Comparison of ENCODE assay signal across 8 cellular contexts in the genomic region with DNA sequence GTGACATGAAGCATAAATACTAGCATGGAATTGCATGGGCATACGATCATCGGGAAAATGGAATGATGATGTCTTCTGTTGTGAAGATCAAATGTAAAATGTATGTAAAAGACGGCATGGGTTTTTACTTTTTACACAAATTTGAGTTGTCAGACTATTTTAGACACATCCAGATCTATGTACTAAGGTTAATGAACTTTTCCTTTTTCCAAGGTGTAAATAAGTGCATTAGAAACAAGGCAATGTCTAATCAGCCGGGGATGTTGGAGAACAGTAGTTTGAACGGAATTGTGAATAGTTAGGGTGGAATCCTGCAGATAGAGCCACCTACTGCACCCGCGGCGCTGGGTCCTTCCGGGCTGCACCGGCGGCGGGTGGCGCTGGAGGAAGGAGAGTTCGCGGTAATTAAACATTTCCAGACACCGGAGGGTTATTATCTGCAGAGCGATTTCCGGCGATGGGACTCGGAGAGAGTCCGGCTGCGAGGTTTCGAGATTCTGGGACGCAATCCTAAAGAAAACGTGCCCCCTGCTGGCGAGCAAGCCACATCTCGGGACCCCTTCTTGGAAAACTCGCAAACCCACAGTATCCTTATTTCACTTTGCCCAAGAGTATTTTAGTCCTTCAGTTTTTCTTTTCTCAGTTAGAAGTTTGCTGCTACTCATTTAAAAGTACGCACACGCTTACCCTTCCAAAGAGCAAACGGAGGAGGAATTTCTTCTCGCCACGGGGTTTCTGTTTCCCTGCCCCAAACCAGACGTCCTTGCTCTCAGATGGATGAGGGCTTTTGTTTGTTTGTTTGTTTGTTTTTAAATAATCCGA. TPM values are rescaled to one million over a fixed set of nuclear protein-coding genes. Genes with fewer than 3 reads are reported as not detected.
A peak's percentile ranks its signal among the peaks of the same experiment; 100 is the strongest.
DNase-seq lines count a peak whose midpoint lies in the region; ATAC-seq and TF ChIP-seq lines count a peak whose summit lies in the region.

No MANE protein-coding gene starts in this region.

- H3K9me3 ChIP-seq in mucosa of stomach (ENCODE audit: control insufficient read depth, low read length) (no peaks in the 10 kb centered on the region), testis (no peaks in the 10 kb centered on the region)

- WGBS in testis, 2 donors, result 0 to 1% methylated on average over 35 of the region's 35 CpGs

- DNase-seq in activated effector memory CD4-positive, alpha-beta T cell treated with anti-CD3 and anti-CD28 coated beads, Interleukin-2, amount 50 U/mL, for 16 hours, result peak; percentile 80
- no peak for DNase-seq in activated effector memory CD4-positive, alpha-beta T cell treated with Interleukin-2 at 50 U/mL for 16 hours
- DNase-seq in NCI-H2196 (lab: John Stamatoyannopoulos, UW; ENCODE audit: unreplicated experiment) (peak; percentile 93), testis (peak; percentile 90)
- peak; percentile 80 for DNase-seq in activated CD4-positive, alpha-beta T cell treated with anti-CD3 and anti-CD28 coated beads, Interleukin-2, amount 10 ng/mL, durations not matched to agents 24 days and 14 days

- H3K4me3 Mint-ChIP-seq in activated CD4-positive, alpha-beta T cell treated with anti-CD3 and anti-CD28 coated beads, Interleukin-2, amount 10 ng/mL, durations not matched to agents 24 days and 14 days, result peak overlapping the region; percentile 94

- intact Hi-C loops in activated CD4-positive, alpha-beta T cell treated with anti-CD3 and anti-CD28 coated beads, Interleukin-2, amount 10 ng/mL, durations not matched to agents 24 days and 14 days (cut with micrococcal nuclease), result loop anchor here (1.0 to 5.0 kb wide), 5 partner anchors 15 to 1084 kb away; a partner anchor contains a TSS
- intact Hi-C loops in testis (cut with DNase I; ENCODE audit: low total_unique reads), result loop anchor here (10.0 kb wide), 2 partner anchors 502 to 838 kb away; no protein-coding TSS in a partner anchor

- H3K4me3 ChIP-seq in mucosa of stomach (ENCODE audit: low read length), result peak overlapping the region; percentile 58
- peak overlapping the region; percentile 38 to 65 for H3K4me3 ChIP-seq in testis

- peaks cover 21% of the 10 kb centered on the region for H3K4me1 Mint-ChIP-seq in activated CD4-positive, alpha-beta T cell treated with anti-CD3 and anti-CD28 coated beads, Interleukin-2, amount 10 ng/mL, durations not matched to agents 24 days and 14 days

- H3K36me3 Mint-ChIP-seq in activated CD4-positive, alpha-beta T cell treated with anti-CD3 and anti-CD28 coated beads, Interleukin-2, amount 10 ng/mL, durations not matched to agents 24 days and 14 days (ENCODE audit: low read depth), result peaks cover 4% of the 10 kb centered on the region

- ATAC-seq in HG02981 (IDR thresholded peaks at IDR 0.05; ENCODE audit: unreplicated experiment) (peak; percentile 38), esophagus mucosa (peak; percentile 58)

- H3K4me1 ChIP-seq in mucosa of stomach (ENCODE audit: control insufficient read depth, insufficient read depth, low read length) (peaks cover 14% of the 10 kb centered on the region), testis (peaks cover 20% of the 10 kb centered on the region)

- peak; percentile 77 to 89 (median 81) for TF ChIP-seq CTCF in testis (IDR thresholded peaks at IDR 0.05)

- H3K9ac ChIP-seq in mucosa of stomach (ENCODE audit: low read length), result peak overlapping the region; percentile 48

- H3K9me3 Mint-ChIP-seq in activated CD4-positive, alpha-beta T cell treated with anti-CD3 and anti-CD28 coated beads, Interleukin-2, amount 10 ng/mL, durations not matched to agents 24 days and 14 days, result no peaks in the 10 kb centered on the region

- H3K27me3 ChIP-seq in mucosa of stomach (ENCODE audit: control insufficient read depth, insufficient read depth, low read length) (peaks cover 50% of the 10 kb centered on the region), testis (no peaks in the 10 kb centered on the region)

- TF ChIP-seq POLR2A in testis (IDR thresholded peaks at IDR 0.05), result no peak

- H3K27me3 Mint-ChIP-seq in activated CD4-positive, alpha-beta T cell treated with anti-CD3 and anti-CD28 coated beads, Interleukin-2, amount 10 ng/mL, durations not matched to agents 24 days and 14 days, result peaks cover 94% of the 10 kb centered on the region

- no peaks in the 10 kb centered on the region for H3K36me3 ChIP-seq in mucosa of stomach (ENCODE audit: control insufficient read depth, insufficient read depth, low read length)
- no peaks in the 10 kb centered on the region for H3K36me3 ChIP-seq in testis (ENCODE audit: low read depth, missing control alignments)

- peak overlapping the region; percentile 16 to 73 for H3K27ac ChIP-seq in testis

- H3K27ac Mint-ChIP-seq in activated CD4-positive, alpha-beta T cell treated with anti-CD3 and anti-CD28 coated beads, Interleukin-2, amount 10 ng/mL, durations not matched to agents 24 days and 14 days, result peak overlapping the region; percentile 56

RNA-seq across cellular contexts. Expression of a gene that starts 4.4 kb away (rescaled TPM):
- not detected in 2 replicates for total RNA-seq in activated CD4-positive, alpha-beta T cell treated with anti-CD3 and anti-CD28 coated beads, Interleukin-2, amount 10 ng/mL, durations not matched to agents 24 days and 14 days
- total RNA-seq in esophagus mucosa (0.96 TPM), testis (10 to 100 TPM in 1 of 2 donors, 1 to 10 TPM in 1; 8.9 to 27.7 TPM)
- polyA plus RNA-seq in testis (ENCODE audit: insufficient read depth, low read depth, low replicate concordance), result 21.5 TPM
